ENCODE assay signal across 1 cellular context in genomic region chr22:39972656-39973055, GRCh38.
TF ChIP-seq lines count a peak whose summit lies in the region.

No MANE protein-coding gene starts in this region.

TF ChIP-seq in H1, 55 proteins besides CTCF, POLR2A, EP300 and RAD21:
- no peak for TF ChIP-seq JUND (IDR thresholded peaks at IDR 0.05; ENCODE audit: low read length)
- TF ChIP-seq CEBPB (IDR thresholded peaks at IDR 0.05; ENCODE audit: low read depth, low read length): no peak
- TF ChIP-seq POLR2AphosphoS5 (IDR thresholded peaks at IDR 0.05; ENCODE audit: low read depth, low read length): no peak
- no peak for TF ChIP-seq RXRA (IDR thresholded peaks at IDR 0.05; ENCODE audit: insufficient read depth, low read depth, low read length)
- no peak for TF ChIP-seq ATF3 (IDR thresholded peaks at IDR 0.05; ENCODE audit: insufficient read depth, low read depth, low read length)
- TF ChIP-seq TAF7 (optimal IDR thresholded peaks at IDR 0.05; ENCODE audit: borderline replicate concordance, low read depth, low read length): no peak
- TF ChIP-seq JUN (IDR thresholded peaks at IDR 0.05; ENCODE audit: low read depth, low read length): no peak
- no peak for TF ChIP-seq RBBP5 (IDR thresholded peaks at IDR 0.05; ENCODE audit: borderline replicate concordance, low read depth, low read length)
- TF ChIP-seq RFX5 (IDR thresholded peaks at IDR 0.05; ENCODE audit: borderline replicate concordance, low read depth, low read length): no peak
- TF ChIP-seq EGR1 (IDR thresholded peaks at IDR 0.05; ENCODE audit: borderline replicate concordance, low read depth, low read length): no peak
- TF ChIP-seq GTF2F1 (IDR thresholded peaks at IDR 0.05; ENCODE audit: borderline replicate concordance, low read depth, low read length): no peak
